In the genomic region with DNA sequence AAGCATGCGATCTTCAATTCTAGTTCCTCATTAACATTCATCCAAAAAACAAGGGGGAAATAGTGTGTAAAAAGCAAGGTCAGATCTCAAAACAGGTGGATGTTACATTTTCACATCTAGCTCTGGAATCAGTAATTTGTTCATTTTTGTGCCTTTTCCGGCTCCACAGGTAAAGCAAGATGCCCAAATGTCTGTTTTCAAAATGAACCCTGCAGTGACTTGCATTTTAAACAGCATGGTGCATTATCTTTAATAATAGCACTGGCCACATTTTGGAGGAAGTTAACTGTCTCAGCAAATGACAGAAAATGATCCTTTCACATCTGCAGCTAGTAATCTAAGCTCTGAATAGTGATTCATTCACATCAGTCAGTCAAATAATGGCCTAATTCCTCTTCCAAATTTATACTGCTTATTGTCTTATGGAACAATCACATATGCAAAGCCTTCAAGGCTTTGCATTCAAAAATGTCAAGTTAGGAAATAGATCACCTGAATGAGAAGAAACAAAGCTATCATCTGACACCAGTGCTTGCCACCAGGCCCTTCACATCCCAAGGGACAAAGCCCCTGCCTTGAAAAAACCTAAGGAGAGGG, we compare ENCODE assay signal across 15 cellular contexts.
A peak's percentile ranks its signal among the peaks of the same experiment; 100 is the strongest.
DNase-seq lines count a peak whose midpoint lies in the region; ATAC-seq and TF ChIP-seq lines count a peak whose summit lies in the region.
"Had no signal": no experiment of that assay in that cellular context is flagged by ENCODE, and none has a peak within 500 bp of the region (broad histone marks: within the 10 kb centered on the region; RNA-seq: fewer than 3 reads in every experiment).

No MANE protein-coding gene starts in this region.

- no peak for ATAC-seq in HG02798 (IDR thresholded peaks at IDR 0.05; ENCODE audit: poor library complexity, unreplicated experiment)
- ATAC-seq in GM21526 (IDR thresholded peaks at IDR 0.05; ENCODE audit: low FRiP score, unreplicated experiment): no peak
- ATAC-seq: activated CD4-positive, alpha-beta T cell treated with anti-CD3 and anti-CD28 coated beads for 36 hours; body of pancreas; HCT116 had no signal

- no peaks in the 10 kb centered on the region for H3K36me3 ChIP-seq in tibial artery

- DNase-seq in NOMO-1 treated with DMSO at 0.1 percent for 48 hours (lab: John Stamatoyannopoulos, UW; ENCODE audit: unreplicated experiment): peak; percentile 57
- DNase-seq in NOMO-1 treated with dmso at 0.1 percent for 144 hours (lab: John Stamatoyannopoulos, UW; ENCODE audit: unreplicated experiment): no peak
- peak; percentile 83 for DNase-seq in NCI-H69 (lab: John Stamatoyannopoulos, UW)
- DNase-seq in erythroblast (lab: John Stamatoyannopoulos, UW): peak; percentile 38 to 53
- DNase-seq in tibial artery: no peak
- DNase-seq in NCI-H345 (lab: John Stamatoyannopoulos, UW): no peak
- DNase-seq: activated CD4-positive, alpha-beta T cell treated with anti-CD3 and anti-CD28 coated beads for 36 hours; activated CD8-positive, alpha-beta memory T cell treated with anti-CD3 and anti-CD28 coated beads, Interleukin-2, amount 50 U/mL, for 4 hours; activated naive CD4-positive, alpha-beta T cell; body of pancreas; NCI-H1092 treated with DMSO at 0.1 percent for 48 hours; NCI-H524 treated with DMSO at 0.1 percent for 48 hours had no signal

- no peaks in the 10 kb centered on the region for H3K9me3 ChIP-seq in tibial artery

- peak overlapping the region; percentile 66 to 74 for H3K27ac ChIP-seq in tibial artery
- H3K27ac ChIP-seq: body of pancreas had no signal

- peaks cover 0 to 53% (median 20%) of the 10 kb centered on the region in 4 donors for H3K4me1 ChIP-seq in tibial artery
- H3K4me1 ChIP-seq: body of pancreas had no signal

- H3K4me3 ChIP-seq in tibial artery: no peak overlapping the region
- H3K4me3 ChIP-seq: body of pancreas had no signal

- TF ChIP-seq CTCF in tibial artery (IDR thresholded peaks at IDR 0.05): no peak

- intact Hi-C loops in tibial artery (cut with DNase I; ENCODE audit: low total_unique reads): no loop called here

- no peaks in the 10 kb centered on the region for H3K27me3 ChIP-seq in tibial artery
- H3K27me3 ChIP-seq: body of pancreas had no signal

- no peak for TF ChIP-seq POLR2A in erythroblast (IDR thresholded peaks at IDR 0.05; ENCODE audit: low read length)

Comparison
In these comparisons a context has a peak if more than half of its experiments do, and no peak if none do; other contexts are left out.
1. DNase-seq: peak in NOMO-1 treated with DMSO at 0.1 percent for 48 hours (single experiment), NCI-H69 (single experiment) and erythroblast (2 of 2); none in NOMO-1 treated with dmso at 0.1 percent for 144 hours (single experiment), tibial artery (0 of 2) and NCI-H345 (single experiment).